In the genomic region with DNA sequence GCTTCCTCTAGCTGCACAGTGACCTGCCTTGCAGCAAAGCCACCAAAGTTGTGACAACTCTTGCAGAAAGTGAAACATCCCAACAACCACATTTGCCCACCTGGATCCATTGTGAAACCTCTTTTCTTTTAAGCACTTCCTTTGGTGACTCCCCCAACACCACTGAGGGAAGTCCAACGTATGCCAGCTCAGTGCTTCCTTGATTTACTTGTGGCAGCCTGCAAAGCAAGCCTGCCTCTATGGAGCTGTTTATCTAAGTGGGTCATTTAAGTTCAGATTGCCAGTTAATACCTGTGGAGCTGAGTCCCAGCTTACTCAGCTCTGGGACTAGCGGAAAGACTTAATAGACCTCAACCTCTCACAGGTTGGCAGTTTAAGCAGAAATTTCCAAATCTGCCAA, we compare ENCODE assay signal across 14 cellular contexts.
"Had no signal": no experiment of that assay in that cellular context is flagged by ENCODE, and none has a peak within 500 bp of the region (broad histone marks: within the 10 kb centered on the region; RNA-seq: fewer than 3 reads in every experiment).

No MANE protein-coding gene starts in this region.

- H3K9me3 ChIP-seq: psoas muscle, sigmoid colon had no signal

- H3K36me3 ChIP-seq: sigmoid colon had no signal

- H3K27me3 ChIP-seq: foreskin keratinocyte, sigmoid colon had no signal

- FAIRE-seq: TTC549 had no signal

- DNase-seq: activated effector memory CD4-positive, alpha-beta T cell treated with anti-CD3 and anti-CD28 coated beads, Interleukin-2, amount 50 U/mL, for 16 hours; activated T-cell treated with anti-CD3 and anti-CD28 coated beads, Interleukin-2, amount 50 U/mL, for 24 hours; amygdala; cerebellar nuclear complex; dermis blood vessel endothelial cell; foreskin keratinocyte; head of caudate nucleus; mammary epithelial cell; natural killer cell; psoas muscle; sigmoid colon; stimulated activated CD4-positive, alpha-beta T cell treated with anti-CD3 and anti-CD28 coated beads, Interleukin-2, amount 100 ng/mL, for 24 hours; stimulated activated naive B cell treated with anti-CD40 and anti-IgM and Interleukin-4, amounts not matched to agents 10 μg/mL and 1 μg/mL and 100 μg/mL, for 72 hours had no signal

- H3K4me3 ChIP-seq: psoas muscle, sigmoid colon had no signal

- ATAC-seq: foreskin keratinocyte; natural killer cell; psoas muscle; stimulated activated naive B cell treated with anti-CD40 and anti-IgM and Interleukin-4, amounts not matched to agents 10 μg/mL and 1 μg/mL and 100 μg/mL, for 72 hours had no signal

- H3K27ac ChIP-seq: foreskin keratinocyte, psoas muscle, sigmoid colon had no signal

- H3K4me1 ChIP-seq: foreskin keratinocyte, psoas muscle, sigmoid colon had no signal
